ENCODE assay signal across 17 cellular contexts in genomic region chr9:124428751-124429529, GRCh38. TPM values are rescaled to one million over a fixed set of nuclear protein-coding genes. Genes with fewer than 3 reads are reported as not detected.
A peak's percentile ranks its signal among the peaks of the same experiment; 100 is the strongest.
DNase-seq lines count a peak whose midpoint lies in the region; ATAC-seq, FAIRE-seq and TF ChIP-seq lines count a peak whose summit lies in the region.
"Had no signal": no experiment of that assay in that cellular context is flagged by ENCODE, and none has a peak within 500 bp of the region (broad histone marks: within the 10 kb centered on the region; RNA-seq: fewer than 3 reads in every experiment).

No MANE protein-coding gene starts in this region.

- no peak overlapping the region for H3K27ac ChIP-seq in coronary artery
- H3K27ac ChIP-seq in psoas muscle: no peak overlapping the region
- no peak overlapping the region for H3K27ac ChIP-seq in kidney (ENCODE audit: low read depth in 2 of 2, low read length in 2 of 2)
- H3K27ac ChIP-seq: upper lobe of right lung had no signal

- DNase-seq in NCI-H1092 treated with DMSO at 0.1 percent for 48 hours (lab: John Stamatoyannopoulos, UW) (peak; percentile 87), NCI-H2171 treated with DMSO at 0.1 percent for 48 hours (lab: John Stamatoyannopoulos, UW) (peak; percentile 62), coronary artery (ENCODE audit: low spot score) (peak; percentile 41), psoas muscle (no peak), kidney (no peak)
- DNase-seq in activated T-cell treated with anti-CD3 and anti-CD28 coated beads, Interleukin-2, amount 50 U/mL, for 24 hours: no peak
- DNase-seq: AML-193; left ventricle myocardium superior; NCI-H187 treated with DMSO at 0.1 percent for 48 hours; occipital lobe; stimulated activated CD4-positive, alpha-beta T cell treated with anti-CD3 and anti-CD28 coated beads, Interleukin-1b, Interleukin-23, amount 100 ng/mL, for 48 hours; upper lobe of right lung had no signal

- H3K4me3 Mint-ChIP-seq in activated T-cell treated with anti-CD3 and anti-CD28 coated beads, Interleukin-2, amount 50 U/mL, for 24 hours: no peak overlapping the region
- H3K4me3 Mint-ChIP-seq: activated naive CD8-positive, alpha-beta T cell; activated T-helper 1 cell treated with anti-CD3 and anti-CD28 coated beads, Interleukin-12 subunit alpha, Interleukin-12 subunit beta, Interleukin-2, Interleukin-4 antibody, amounts not matched to agents 30 ng/mL and 10 ng/mL and 1 ng/mL, durations not matched to agents 14 hours and 24 hours and 36 hours; stimulated activated naive CD8-positive, alpha-beta T cell treated with anti-CD3 and anti-CD28 coated beads, Interleukin-15, Interleukin-2, amounts not matched to agents 100 ng/mL and 50 ng/mL, for 24 hours had no signal

- H3K27ac Mint-ChIP-seq in activated T-cell treated with anti-CD3 and anti-CD28 coated beads, Interleukin-2, amount 50 U/mL, for 24 hours: no peak overlapping the region
- H3K27ac Mint-ChIP-seq: activated naive CD8-positive, alpha-beta T cell; activated T-helper 1 cell treated with anti-CD3 and anti-CD28 coated beads, Interleukin-12 subunit alpha, Interleukin-12 subunit beta, Interleukin-2, Interleukin-4 antibody, amounts not matched to agents 30 ng/mL and 10 ng/mL and 1 ng/mL, durations not matched to agents 14 hours and 24 hours and 36 hours; stimulated activated naive CD8-positive, alpha-beta T cell treated with anti-CD3 and anti-CD28 coated beads, Interleukin-15, Interleukin-2, amounts not matched to agents 100 ng/mL and 50 ng/mL, for 24 hours had no signal

- ATAC-seq in psoas muscle: peak in 3 of 4 donors; percentile 25 to 37 (median 26)
- no peak for ATAC-seq in HG02759 (IDR thresholded peaks at IDR 0.05; ENCODE audit: unreplicated experiment)
- ATAC-seq: left ventricle myocardium superior, sciatic nerve, upper lobe of right lung had no signal

- intact Hi-C loops in psoas muscle (cut with DNase I): no loop called here
- intact Hi-C loops in kidney (cut with DNase I): no loop called here

- no peaks in the 10 kb centered on the region for H3K4me1 Mint-ChIP-seq in activated T-cell treated with anti-CD3 and anti-CD28 coated beads, Interleukin-2, amount 50 U/mL, for 24 hours (ENCODE audit: low read depth)

- peaks cover 11% of the 10 kb centered on the region for H3K27me3 Mint-ChIP-seq in activated T-cell treated with anti-CD3 and anti-CD28 coated beads, Interleukin-2, amount 50 U/mL, for 24 hours

- TF ChIP-seq CTCF in coronary artery (IDR thresholded peaks at IDR 0.05) (no peak), psoas muscle (IDR thresholded peaks at IDR 0.05) (no peak), kidney (IDR thresholded peaks at IDR 0.05; ENCODE audit: borderline replicate concordance, extremely low read depth, insufficient read depth) (no peak)

- no peaks in the 10 kb centered on the region for H3K9me3 ChIP-seq in psoas muscle
- H3K9me3 ChIP-seq in kidney (ENCODE audit: control insufficient read depth in 1 of 2, low read length in 2 of 2): no peaks in the 10 kb centered on the region
- H3K9me3 ChIP-seq: upper lobe of right lung had no signal

- H3K4me1 ChIP-seq in psoas muscle (no peaks in the 10 kb centered on the region), kidney (ENCODE audit: control insufficient read depth in 1 of 2, insufficient read depth in 1 of 2, low read depth in 1 of 2, low read length in 2 of 2) (no peaks in the 10 kb centered on the region)
- H3K4me1 ChIP-seq: upper lobe of right lung had no signal

- no peaks in the 10 kb centered on the region for H3K27me3 ChIP-seq in psoas muscle (ENCODE audit: insufficient read depth in 3 of 3, low read length in 2 of 3)
- H3K27me3 ChIP-seq: upper lobe of right lung had no signal

- no peaks in the 10 kb centered on the region for H3K36me3 Mint-ChIP-seq in activated T-cell treated with anti-CD3 and anti-CD28 coated beads, Interleukin-2, amount 50 U/mL, for 24 hours (ENCODE audit: low read depth)
- H3K36me3 Mint-ChIP-seq: activated naive CD8-positive, alpha-beta T cell had no signal

- no peaks in the 10 kb centered on the region for H3K36me3 ChIP-seq in psoas muscle (ENCODE audit: insufficient read depth in 1 of 2, low read depth in 1 of 2)
- H3K36me3 ChIP-seq in kidney (ENCODE audit: control insufficient read depth in 1 of 2, insufficient read depth in 2 of 2, low read length in 2 of 2): no peaks in the 10 kb centered on the region
- H3K36me3 ChIP-seq: upper lobe of right lung had no signal

- no peak overlapping the region for H3K9ac ChIP-seq in kidney (ENCODE audit: low read length in 2 of 2)

- no peaks in the 10 kb centered on the region for H3K9me3 Mint-ChIP-seq in activated T-cell treated with anti-CD3 and anti-CD28 coated beads, Interleukin-2, amount 50 U/mL, for 24 hours
- H3K9me3 Mint-ChIP-seq: activated T-helper 1 cell treated with anti-CD3 and anti-CD28 coated beads, Interleukin-12 subunit alpha, Interleukin-12 subunit beta, Interleukin-2, Interleukin-4 antibody, amounts not matched to agents 30 ng/mL and 10 ng/mL and 1 ng/mL, durations not matched to agents 14 hours and 24 hours and 36 hours; stimulated activated naive CD8-positive, alpha-beta T cell treated with anti-CD3 and anti-CD28 coated beads, Interleukin-15, Interleukin-2, amounts not matched to agents 100 ng/mL and 50 ng/mL, for 24 hours had no signal

- 21 to 37% (median 31%) methylated on average over 28 of the region's 28 CpGs for WGBS in psoas muscle, 3 donors

- no peak for FAIRE-seq in kidney (lab: Jason Lieb, UNC)

- H3K4me3 ChIP-seq in coronary artery: no peak overlapping the region
- no peak overlapping the region for H3K4me3 ChIP-seq in psoas muscle
- no peak overlapping the region for H3K4me3 ChIP-seq in kidney (ENCODE audit: low read length in 2 of 2)
- H3K4me3 ChIP-seq: upper lobe of right lung had no signal

RNA-seq across cellular contexts. Expression of gene PSMB7, which starts 13.7 kb away (rescaled TPM):
- total RNA-seq in psoas muscle (100 to 1,000 TPM; 144 to 189 (median 168) TPM), kidney (105 TPM)
- polyA plus RNA-seq in psoas muscle (100 to 1,000 TPM; 247 to 421 (median 332) TPM), kidney (ENCODE audit: insufficient read depth, low read depth, low replicate concordance) (250 TPM)

RNA-seq across cellular contexts. Expression of gene ADGRD2, which starts 21.3 kb away (rescaled TPM):
- total RNA-seq in psoas muscle: not detected
- not detected for polyA plus RNA-seq in psoas muscle
- total RNA-seq in kidney: not detected
- not detected for polyA plus RNA-seq in kidney (ENCODE audit: insufficient read depth, low read depth, low replicate concordance)
- total RNA-seq: activated T-helper 1 cell treated with anti-CD3 and anti-CD28 coated beads, Interleukin-12 subunit alpha, Interleukin-12 subunit beta, Interleukin-2, Interleukin-4 antibody, amounts not matched to agents 30 ng/mL and 10 ng/mL and 1 ng/mL, durations not matched to agents 14 hours and 24 hours and 36 hours; left ventricle myocardium superior; occipital lobe; sciatic nerve; upper lobe of right lung had no signal

Comparison
In these comparisons a context has a peak if more than half of its experiments do, and no peak if none do; other contexts are left out.
1. DNase-seq: peak in NCI-H1092 treated with DMSO at 0.1 percent for 48 hours (single experiment), NCI-H2171 treated with DMSO at 0.1 percent for 48 hours (single experiment) and coronary artery (single experiment); none in psoas muscle (0 of 2), kidney (single experiment) and activated T-cell treated with anti-CD3 and anti-CD28 coated beads, Interleukin-2, amount 50 U/mL, for 24 hours (single experiment).